1 cellular context compared by ENCODE assay signal in the genomic region with DNA sequence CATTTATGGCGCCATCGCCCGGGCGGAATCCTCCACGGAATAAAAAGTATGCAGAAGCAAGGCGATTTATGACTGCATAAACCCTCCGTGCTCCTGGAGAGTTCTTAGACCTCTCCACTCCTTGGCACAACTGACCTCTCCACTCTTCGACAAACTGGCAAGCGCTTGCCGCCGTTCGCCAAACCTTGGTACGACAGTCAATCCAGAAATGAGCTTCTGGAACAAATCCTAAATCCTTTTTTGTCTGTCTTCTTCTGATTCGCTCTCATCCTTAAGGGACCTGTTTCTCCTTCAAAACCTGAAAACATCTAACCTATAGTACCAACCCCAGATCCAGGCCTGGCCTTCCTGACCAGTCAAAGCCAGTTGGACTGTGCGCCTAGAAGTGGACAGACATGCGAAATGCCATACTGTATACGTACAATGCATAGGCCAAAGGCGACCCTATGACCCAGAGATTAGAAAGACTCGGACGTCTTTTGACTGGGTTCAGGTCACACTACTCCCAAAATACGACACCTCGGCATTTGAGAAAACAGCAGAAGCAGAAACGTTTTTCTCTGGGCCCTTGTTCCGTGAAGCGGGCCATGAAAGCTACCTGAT.
TF ChIP-seq lines count a peak whose summit lies in the region.

No MANE protein-coding gene starts in this region.

TF ChIP-seq in GM12878, 131 proteins besides CTCF, POLR2A, EP300 and RAD21:
- TF ChIP-seq ZSCAN29 (IDR thresholded peaks at IDR 0.05) (0 out of 2 replicates have a peak, but pooled peaks have one; percentile 67), BMI1 (IDR thresholded peaks at IDR 0.05; ENCODE audit: borderline replicate concordance) (no peak)
